ENCODE assay signal across 10 cellular contexts in the genomic region with DNA sequence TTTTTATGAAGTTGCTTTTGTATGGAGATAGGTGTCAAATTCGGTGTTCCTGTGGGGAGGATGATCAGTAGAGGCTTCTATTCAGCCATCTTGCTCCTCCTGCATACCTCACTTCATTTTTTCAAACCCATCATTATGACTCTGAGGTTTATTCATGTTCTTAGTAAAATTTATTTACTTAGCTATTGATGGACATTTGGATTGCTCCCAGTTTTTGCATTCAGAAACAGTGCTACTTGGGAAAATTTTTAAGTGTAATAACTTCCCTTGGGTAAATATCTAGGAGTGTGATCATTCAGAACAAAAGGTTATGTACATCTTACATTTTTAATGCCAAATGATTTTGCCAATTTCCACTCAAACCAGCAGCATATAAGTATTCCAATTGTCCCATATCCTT.
"Had no signal": no experiment of that assay in that cellular context is flagged by ENCODE, and none has a peak within 500 bp of the region (broad histone marks: within the 10 kb centered on the region; RNA-seq: fewer than 3 reads in every experiment).

No MANE protein-coding gene starts in this region.

- H3K9me3 Mint-ChIP-seq: activated naive CD4-positive, alpha-beta T cell treated with anti-CD3 and anti-CD28 coated beads, Interleukin-2, amount 50 U/mL, for 24 hours; effector memory CD8-positive, alpha-beta T cell; nephron progenitor cell had no signal

- H3K27ac ChIP-seq: left ventricle myocardium inferior had no signal

- FAIRE-seq: TTC549 had no signal

- ATAC-seq: activated CD4-positive, CD25-positive, alpha-beta regulatory T cell treated with anti-CD3 and anti-CD28 coated beads, Interleukin-2, amount 50 U/mL, for 24 hours; effector memory CD8-positive, alpha-beta T cell; sciatic nerve had no signal

- DNase-seq: left ventricle myocardium inferior; mesenchymal stem cell; stimulated activated naive CD4-positive, alpha-beta T cell; substantia nigra had no signal

- H3K9me3 ChIP-seq: left ventricle myocardium inferior had no signal

- H3K27me3 Mint-ChIP-seq: activated naive CD4-positive, alpha-beta T cell treated with anti-CD3 and anti-CD28 coated beads, Interleukin-2, amount 50 U/mL, for 24 hours; effector memory CD8-positive, alpha-beta T cell had no signal

- H3K4me3 Mint-ChIP-seq: activated naive CD4-positive, alpha-beta T cell treated with anti-CD3 and anti-CD28 coated beads, Interleukin-2, amount 50 U/mL, for 24 hours; effector memory CD8-positive, alpha-beta T cell; nephron progenitor cell had no signal

- H3K4me3 ChIP-seq: left ventricle myocardium inferior had no signal

- H3K27ac Mint-ChIP-seq: activated naive CD4-positive, alpha-beta T cell treated with anti-CD3 and anti-CD28 coated beads, Interleukin-2, amount 50 U/mL, for 24 hours; nephron progenitor cell had no signal

- H3K4me1 Mint-ChIP-seq: activated naive CD4-positive, alpha-beta T cell treated with anti-CD3 and anti-CD28 coated beads, Interleukin-2, amount 50 U/mL, for 24 hours had no signal
